In the genomic region with DNA sequence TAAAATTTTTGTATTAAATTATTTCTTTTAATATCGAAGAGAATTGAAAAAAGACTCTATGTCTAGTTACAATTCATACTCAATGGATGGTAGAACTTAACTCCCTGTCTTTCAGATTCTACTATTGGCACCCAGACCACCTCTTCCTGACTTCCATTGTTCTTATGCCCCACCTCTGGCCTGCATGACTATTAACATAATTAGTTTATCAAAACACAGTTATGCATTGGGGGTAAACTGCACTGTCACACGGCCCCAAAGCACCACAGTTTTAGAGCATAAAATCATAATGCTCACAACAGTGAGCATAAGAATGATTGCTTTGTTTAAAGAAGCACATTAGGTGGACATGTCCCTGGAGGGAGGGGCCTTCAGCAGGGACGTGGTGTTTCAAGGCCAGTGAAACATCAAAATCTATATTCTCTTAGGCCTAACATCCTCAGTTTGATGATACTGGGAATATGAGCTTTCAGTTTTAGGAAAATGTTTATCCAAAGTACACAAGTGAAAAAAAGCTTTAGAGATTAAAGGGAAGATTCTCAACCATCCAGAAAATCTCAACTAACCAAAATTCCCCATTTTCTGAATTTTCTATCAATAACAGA, we compare ENCODE assay signal across 1 cellular context.
A peak's percentile ranks its signal among the peaks of the same experiment; 100 is the strongest.
TF ChIP-seq lines count a peak whose summit lies in the region.

No MANE protein-coding gene starts in this region.

TF ChIP-seq in HepG2, 621 proteins besides CTCF, POLR2A, EP300 and RAD21 (continued from another document and continues in another):
- TF ChIP-seq, protein P1, sequence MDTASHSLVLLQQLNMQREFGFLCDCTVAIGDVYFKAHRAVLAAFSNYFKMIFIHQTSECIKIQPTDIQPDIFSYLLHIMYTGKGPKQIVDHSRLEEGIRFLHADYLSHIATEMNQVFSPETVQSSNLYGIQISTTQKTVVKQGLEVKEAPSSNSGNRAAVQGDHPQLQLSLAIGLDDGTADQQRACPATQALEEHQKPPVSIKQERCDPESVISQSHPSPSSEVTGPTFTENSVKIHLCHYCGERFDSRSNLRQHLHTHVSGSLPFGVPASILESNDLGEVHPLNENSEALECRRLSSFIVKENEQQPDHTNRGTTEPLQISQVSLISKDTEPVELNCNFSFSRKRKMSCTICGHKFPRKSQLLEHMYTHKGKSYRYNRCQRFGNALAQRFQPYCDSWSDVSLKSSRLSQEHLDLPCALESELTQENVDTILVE (CRISPR knock-in tag; IDR thresholded peaks at IDR 0.05), result 0 out of 2 replicates have a peak, but pooled peaks have one; percentile 25
- TF ChIP-seq ZNF12 (CRISPR knock-in tag; IDR thresholded peaks at IDR 0.05), result no peak
- TF ChIP-seq JUNB (CRISPR knock-in tag; IDR thresholded peaks at IDR 0.05; ENCODE audit: borderline replicate concordance), result no peak
- TF ChIP-seq MED1 (CRISPR knock-in tag; IDR thresholded peaks at IDR 0.05), result peak; percentile 36; the same call in 1 of the 2 replicates
- no peak for TF ChIP-seq ARNT (IDR thresholded peaks at IDR 0.05)
- no peak for TF ChIP-seq TRIM22 (IDR thresholded peaks at IDR 0.05)
- TF ChIP-seq ZNF703 (CRISPR knock-in tag; IDR thresholded peaks at IDR 0.05; ENCODE audit: borderline replicate concordance), result no peak
- TF ChIP-seq RORA (CRISPR knock-in tag; IDR thresholded peaks at IDR 0.05), result no peak
- TF ChIP-seq SOX5 (CRISPR knock-in tag; IDR thresholded peaks at IDR 0.05; ENCODE audit: borderline replicate concordance), result peak; percentile 73; the same call in 1 of the 2 replicates
- peak; percentile 61; the same call in 1 of the 2 replicates for TF ChIP-seq AHDC1 (CRISPR knock-in tag; IDR thresholded peaks at IDR 0.05; ENCODE audit: borderline replicate concordance)
- TF ChIP-seq ARID3A (IDR thresholded peaks at IDR 0.05; ENCODE audit: low read depth, low read length), result peak; percentile 35; the same call in 1 of the 2 replicates
- TF ChIP-seq ERF (CRISPR knock-in tag; IDR thresholded peaks at IDR 0.05), result 0 out of 2 replicates have a peak, but pooled peaks have one; percentile 24
- no peak for TF ChIP-seq SOX6 (IDR thresholded peaks at IDR 0.05)
- TF ChIP-seq SOX6 (CRISPR knock-in tag; IDR thresholded peaks at IDR 0.05), result peak; percentile 57
- TF ChIP-seq SOX13 (IDR thresholded peaks at IDR 0.05), result no peak
- peak in 1 of 2 experiments; percentile 76; a peak in 1 of 4 replicates for TF ChIP-seq SOX13 (CRISPR knock-in tag; conservative IDR thresholded peaks at IDR 0.05 in 1 of 2, IDR thresholded peaks at IDR 0.05 in 1 of 2)
- TF ChIP-seq ISL2 (CRISPR knock-in tag; IDR thresholded peaks at IDR 0.05), result 0 out of 2 replicates have a peak, but pooled peaks have one; percentile 47
- TF ChIP-seq ETV5 (CRISPR knock-in tag; IDR thresholded peaks at IDR 0.05; ENCODE audit: borderline replicate concordance), result peak; percentile 54; the same call in 1 of the 2 replicates
- peak; percentile 65; the same call in 1 of the 2 replicates for TF ChIP-seq GATAD2A (CRISPR knock-in tag; IDR thresholded peaks at IDR 0.05)
- TF ChIP-seq SIX1 (CRISPR knock-in tag; IDR thresholded peaks at IDR 0.05; ENCODE audit: borderline replicate concordance), result peak; percentile 69; the same call in 1 of the 2 replicates
- TF ChIP-seq FOSL2 (CRISPR knock-in tag; IDR thresholded peaks at IDR 0.05), result peak; percentile 53; the same call in 1 of the 2 replicates
- no peak for TF ChIP-seq ZNF768 (CRISPR knock-in tag; IDR thresholded peaks at IDR 0.05)
- TF ChIP-seq ZFP90 (CRISPR knock-in tag; IDR thresholded peaks at IDR 0.05; ENCODE audit: borderline replicate concordance), result no peak
- peak; percentile 56; the same call in 1 of the 2 replicates for TF ChIP-seq ONECUT2 (CRISPR knock-in tag; IDR thresholded peaks at IDR 0.05)
- TF ChIP-seq, protein P2, sequence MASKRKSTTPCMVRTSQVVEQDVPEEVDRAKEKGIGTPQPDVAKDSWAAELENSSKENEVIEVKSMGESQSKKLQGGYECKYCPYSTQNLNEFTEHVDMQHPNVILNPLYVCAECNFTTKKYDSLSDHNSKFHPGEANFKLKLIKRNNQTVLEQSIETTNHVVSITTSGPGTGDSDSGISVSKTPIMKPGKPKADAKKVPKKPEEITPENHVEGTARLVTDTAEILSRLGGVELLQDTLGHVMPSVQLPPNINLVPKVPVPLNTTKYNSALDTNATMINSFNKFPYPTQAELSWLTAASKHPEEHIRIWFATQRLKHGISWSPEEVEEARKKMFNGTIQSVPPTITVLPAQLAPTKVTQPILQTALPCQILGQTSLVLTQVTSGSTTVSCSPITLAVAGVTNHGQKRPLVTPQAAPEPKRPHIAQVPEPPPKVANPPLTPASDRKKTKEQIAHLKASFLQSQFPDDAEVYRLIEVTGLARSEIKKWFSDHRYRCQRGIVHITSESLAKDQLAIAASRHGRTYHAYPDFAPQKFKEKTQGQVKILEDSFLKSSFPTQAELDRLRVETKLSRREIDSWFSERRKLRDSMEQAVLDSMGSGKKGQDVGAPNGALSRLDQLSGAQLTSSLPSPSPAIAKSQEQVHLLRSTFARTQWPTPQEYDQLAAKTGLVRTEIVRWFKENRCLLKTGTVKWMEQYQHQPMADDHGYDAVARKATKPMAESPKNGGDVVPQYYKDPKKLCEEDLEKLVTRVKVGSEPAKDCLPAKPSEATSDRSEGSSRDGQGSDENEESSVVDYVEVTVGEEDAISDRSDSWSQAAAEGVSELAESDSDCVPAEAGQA (IDR thresholded peaks at IDR 0.05; ENCODE audit: low read depth), result no peak
- TF ChIP-seq, protein P2 (CRISPR knock-in tag; IDR thresholded peaks at IDR 0.05; ENCODE audit: borderline replicate concordance), result no peak
- TF ChIP-seq HNRNPK (IDR thresholded peaks at IDR 0.05; ENCODE audit: low read depth, low read length, poor library complexity, severe bottlenecking), result no peak
- TF ChIP-seq SP5 (CRISPR knock-in tag; IDR thresholded peaks at IDR 0.05; ENCODE audit: borderline replicate concordance, low read depth), result peak; percentile 77
- TF ChIP-seq ETS1 (CRISPR knock-in tag; IDR thresholded peaks at IDR 0.05), result no peak
- peak; percentile 41; the same call in 1 of the 2 replicates for TF ChIP-seq ZNF362 (CRISPR knock-in tag; IDR thresholded peaks at IDR 0.05; ENCODE audit: borderline replicate concordance)
- TF ChIP-seq BCL6 (CRISPR knock-in tag; IDR thresholded peaks at IDR 0.05), result peak; percentile 71
- peak; percentile 70 for TF ChIP-seq NCOA2 (CRISPR knock-in tag; IDR thresholded peaks at IDR 0.05)
- TF ChIP-seq ZFX (CRISPR knock-in tag; IDR thresholded peaks at IDR 0.05; ENCODE audit: low read depth), result peak; percentile 37; the same call in 1 of the 2 replicates
- TF ChIP-seq, protein P3, sequence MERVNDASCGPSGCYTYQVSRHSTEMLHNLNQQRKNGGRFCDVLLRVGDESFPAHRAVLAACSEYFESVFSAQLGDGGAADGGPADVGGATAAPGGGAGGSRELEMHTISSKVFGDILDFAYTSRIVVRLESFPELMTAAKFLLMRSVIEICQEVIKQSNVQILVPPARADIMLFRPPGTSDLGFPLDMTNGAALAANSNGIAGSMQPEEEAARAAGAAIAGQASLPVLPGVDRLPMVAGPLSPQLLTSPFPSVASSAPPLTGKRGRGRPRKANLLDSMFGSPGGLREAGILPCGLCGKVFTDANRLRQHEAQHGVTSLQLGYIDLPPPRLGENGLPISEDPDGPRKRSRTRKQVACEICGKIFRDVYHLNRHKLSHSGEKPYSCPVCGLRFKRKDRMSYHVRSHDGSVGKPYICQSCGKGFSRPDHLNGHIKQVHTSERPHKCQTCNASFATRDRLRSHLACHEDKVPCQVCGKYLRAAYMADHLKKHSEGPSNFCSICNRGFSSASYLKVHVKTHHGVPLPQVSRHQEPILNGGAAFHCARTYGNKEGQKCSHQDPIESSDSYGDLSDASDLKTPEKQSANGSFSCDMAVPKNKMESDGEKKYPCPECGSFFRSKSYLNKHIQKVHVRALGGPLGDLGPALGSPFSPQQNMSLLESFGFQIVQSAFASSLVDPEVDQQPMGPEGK (CRISPR knock-in tag; IDR thresholded peaks at IDR 0.05), result peak; percentile 70
- TF ChIP-seq MBNL3 (CRISPR knock-in tag; conservative IDR thresholded peaks at IDR 0.05), result no peak
- TF ChIP-seq POLR2AphosphoS2 (IDR thresholded peaks at IDR 0.05; ENCODE audit: low read depth, low read length), result no peak
- no peak for TF ChIP-seq ZFAT (CRISPR knock-in tag; conservative IDR thresholded peaks at IDR 0.05)
